Comparison of ENCODE assay signal across 1 cellular context in genomic region chr1:224041032-224041431, GRCh38.
TF ChIP-seq lines count a peak whose summit lies in the region.

No MANE protein-coding gene starts in this region.

TF ChIP-seq in GM23338, 12 proteins besides CTCF, POLR2A, EP300 and RAD21 (continued from another document):
- TF ChIP-seq ZNF462 (CRISPR knock-in tag; IDR thresholded peaks at IDR 0.05) (no peak), JUNB (IDR thresholded peaks at IDR 0.05; ENCODE audit: unreplicated experiment) (no peak), NANOG (IDR thresholded peaks at IDR 0.05; ENCODE audit: borderline replicate concordance) (no peak), ETS1 (IDR thresholded peaks at IDR 0.05) (no peak), STAT1 (IDR thresholded peaks at IDR 0.05; ENCODE audit: unreplicated experiment) (no peak), CREB1 (CRISPR knock-in tag; IDR thresholded peaks at IDR 0.05; ENCODE audit: low read depth) (no peak), REST (IDR thresholded peaks at IDR 0.05; ENCODE audit: unreplicated experiment) (no peak), EZH2 (IDR thresholded peaks at IDR 0.05; ENCODE audit: low read depth, unreplicated experiment) (no peak), ZNF331 (CRISPR knock-in tag; IDR thresholded peaks at IDR 0.05; ENCODE audit: low read depth) (no peak), ZNF114 (CRISPR knock-in tag; IDR thresholded peaks at IDR 0.05) (no peak)
